Comparison of ENCODE assay signal across 20 cellular contexts in genomic region chr22:23418159-23418788, GRCh38.
A peak's percentile ranks its signal among the peaks of the same experiment; 100 is the strongest.
DNase-seq lines count a peak whose midpoint lies in the region; ATAC-seq, FAIRE-seq and TF ChIP-seq lines count a peak whose summit lies in the region.
"Had no signal": no experiment of that assay in that cellular context is flagged by ENCODE, and none has a peak within 500 bp of the region (broad histone marks: within the 10 kb centered on the region; RNA-seq: fewer than 3 reads in every experiment).

No MANE protein-coding gene starts in this region.

- no peaks in the 10 kb centered on the region for H3K79me1 ChIP-seq in mesendoderm (ENCODE audit: low read length)

- no peak for ATAC-seq in esophagus mucosa
- no peak for ATAC-seq in GM21717 (IDR thresholded peaks at IDR 0.05; ENCODE audit: unreplicated experiment)

- no peak overlapping the region for H2BK5ac ChIP-seq in mesendoderm (ENCODE audit: low read length)

- H3K9me3 ChIP-seq in BE2C (no peaks in the 10 kb centered on the region), astrocyte (ENCODE audit: insufficient read depth, low read depth, low read length) (no peaks in the 10 kb centered on the region)

- H3K4me3 ChIP-seq in BE2C (ENCODE audit: low read depth, low read length) (no peak overlapping the region), astrocyte (ENCODE audit: insufficient read depth, low read depth, low read length) (no peak overlapping the region), mesendoderm (ENCODE audit: low read length) (no peak overlapping the region)

- H3K4me1 ChIP-seq in BE2C, result no peaks in the 10 kb centered on the region
- no peaks in the 10 kb centered on the region for H3K4me1 ChIP-seq in astrocyte (ENCODE audit: insufficient read depth, low read length)
- H3K4me1 ChIP-seq in mesendoderm (ENCODE audit: control insufficient read depth, low read depth, low read length), result peaks cover 2% of the 10 kb centered on the region

- H3K4me1 Mint-ChIP-seq in astrocyte (ENCODE audit: low read depth, unreplicated experiment), result peaks cover 33% of the 10 kb centered on the region
- H3K4me1 Mint-ChIP-seq in osteocyte (ENCODE audit: unreplicated experiment), result peaks cover 22% of the 10 kb centered on the region

- H3K23ac ChIP-seq in mesendoderm (ENCODE audit: low read length), result no peak overlapping the region

- H3K27me3 Mint-ChIP-seq in astrocyte (ENCODE audit: low read depth, unreplicated experiment) (peaks cover 5% of the 10 kb centered on the region), osteocyte (ENCODE audit: unreplicated experiment) (no peaks in the 10 kb centered on the region)

- H2BK15ac ChIP-seq in mesendoderm (replicated peaks; ENCODE audit: low read depth), result no peak overlapping the region

- H2AK5ac ChIP-seq in mesendoderm (ENCODE audit: low read length), result peak overlapping the region; percentile 58

- H3K36me3 Mint-ChIP-seq in astrocyte (ENCODE audit: low read depth, unreplicated experiment) (no peaks in the 10 kb centered on the region), osteocyte (ENCODE audit: unreplicated experiment) (no peaks in the 10 kb centered on the region)
- H3K36me3 Mint-ChIP-seq: CD14-positive monocyte had no signal

- DNase-seq in BE2C (peak; percentile 33), astrocyte (ENCODE audit: low read depth) (no peak), mesendoderm (peak; percentile 23), osteocyte (ENCODE audit: extremely low spot score, unreplicated experiment) (peak; percentile 73), hippocampal formation (lab: John Stamatoyannopoulos, UW) (no peak), DMS79 (lab: John Stamatoyannopoulos, UW) (no peak)
- DNase-seq: GDM1, Karpas-422, NCI-H1417, NCI-H187, NCI-H446, NCI-H526, OCI-M1 had no signal

- no peak for FAIRE-seq in astrocyte (lab: Jason Lieb, UNC)
- FAIRE-seq: A204.1, GM19239, H54, RCC 7860 had no signal

- H3K27ac ChIP-seq in astrocyte (ENCODE audit: low read depth, low read length) (no peak overlapping the region), mesendoderm (ENCODE audit: low read depth, low read length) (no peak overlapping the region)

- H3K4me3 Mint-ChIP-seq in astrocyte (ENCODE audit: unreplicated experiment), result no peak overlapping the region
- no peak overlapping the region for H3K4me3 Mint-ChIP-seq in osteocyte (ENCODE audit: unreplicated experiment)
- H3K4me3 Mint-ChIP-seq: CD14-positive monocyte had no signal

- H3K27ac Mint-ChIP-seq in astrocyte (ENCODE audit: unreplicated experiment) (peak overlapping the region; percentile 87), osteocyte (ENCODE audit: unreplicated experiment) (peak overlapping the region; percentile 2)

- no peak overlapping the region for H4K5ac ChIP-seq in mesendoderm (ENCODE audit: low read length)

- H3K79me2 ChIP-seq in astrocyte (ENCODE audit: insufficient read depth, low read length), result no peaks in the 10 kb centered on the region
- H3K79me2 ChIP-seq in mesendoderm (ENCODE audit: control insufficient read depth, insufficient read depth, low read length), result no peaks in the 10 kb centered on the region

- no peak overlapping the region for H3K9ac ChIP-seq in astrocyte (ENCODE audit: low read length)
- H3K9ac ChIP-seq in mesendoderm (ENCODE audit: low read length), result no peak overlapping the region

- H3K18ac ChIP-seq in mesendoderm (ENCODE audit: low read length), result no peak overlapping the region

- no peak overlapping the region for H2BK120ac ChIP-seq in mesendoderm (ENCODE audit: low read depth, low read length)

- no CpG with 5 or more reads among the region's 12 CpGs for WGBS in mesendoderm (ENCODE audit: extremely low coverage, insufficient coverage, low lambda C conversion rate)

- no peaks in the 10 kb centered on the region for H4K20me1 ChIP-seq in astrocyte (ENCODE audit: insufficient read depth, low read length)

- H3K4ac ChIP-seq in mesendoderm (ENCODE audit: low read depth, low read length), result no peak overlapping the region

- H4K8ac ChIP-seq in mesendoderm (ENCODE audit: low read depth, low read length), result no peak overlapping the region

- no peak overlapping the region for H2AFZ ChIP-seq in astrocyte (ENCODE audit: low read depth, low read length)

- no peaks in the 10 kb centered on the region for H3K36me3 ChIP-seq in BE2C
- no peaks in the 10 kb centered on the region for H3K36me3 ChIP-seq in astrocyte (ENCODE audit: insufficient read depth, low read length)
- H3K36me3 ChIP-seq in mesendoderm (ENCODE audit: control insufficient read depth, insufficient read depth, low read length), result no peaks in the 10 kb centered on the region

- H3K9me3 Mint-ChIP-seq in astrocyte (ENCODE audit: unreplicated experiment), result no peaks in the 10 kb centered on the region
- H3K9me3 Mint-ChIP-seq in osteocyte (ENCODE audit: unreplicated experiment), result no peaks in the 10 kb centered on the region
- H3K9me3 Mint-ChIP-seq: CD14-positive monocyte had no signal

- H3K4me2 ChIP-seq in astrocyte (ENCODE audit: low read length), result no peak overlapping the region
- no peak overlapping the region for H3K4me2 ChIP-seq in mesendoderm (ENCODE audit: low read length)

- H3K27me3 ChIP-seq in BE2C (no peaks in the 10 kb centered on the region), astrocyte (ENCODE audit: insufficient read depth, low read length) (no peaks in the 10 kb centered on the region), mesendoderm (ENCODE audit: insufficient read depth, low read length, poor library complexity) (no peaks in the 10 kb centered on the region)

- H3K56ac ChIP-seq in mesendoderm (ENCODE audit: low read length), result peak overlapping the region; percentile 64

- TF ChIP-seq CTCF in BE2C (IDR thresholded peaks at IDR 0.05; ENCODE audit: low read depth, low read length) (no peak), astrocyte (IDR thresholded peaks at IDR 0.05; ENCODE audit: insufficient read depth, low read depth, low read length) (no peak), osteocyte (IDR thresholded peaks at IDR 0.05) (no peak)

Comparison
In these comparisons a context has a peak if more than half of its experiments do, and no peak if none do; other contexts are left out.
1. DNase-seq: peak in BE2C (single experiment), mesendoderm (single experiment) and osteocyte (single experiment); none in astrocyte (single experiment), hippocampal formation (0 of 2) and DMS79 (single experiment).